ENCODE assay signal across 17 cellular contexts in genomic region chr12:120830052-120830940, GRCh38.
DNase-seq lines count a peak whose midpoint lies in the region; ATAC-seq, FAIRE-seq and TF ChIP-seq lines count a peak whose summit lies in the region.
"Had no signal": no experiment of that assay in that cellular context is flagged by ENCODE, and none has a peak within 500 bp of the region (broad histone marks: within the 10 kb centered on the region; RNA-seq: fewer than 3 reads in every experiment).

No MANE protein-coding gene starts in this region.

- H3K4me1 Mint-ChIP-seq in type B pancreatic cell (ENCODE audit: unreplicated experiment): peaks cover 36% of the 10 kb centered on the region

- no peak for ATAC-seq in heart right ventricle
- ATAC-seq: activated CD4-positive, alpha-beta T cell treated with anti-CD3 and anti-CD28 coated beads for 36 hours had no signal

- H3K27me3 Mint-ChIP-seq in type B pancreatic cell: no peaks in the 10 kb centered on the region
- H3K27me3 Mint-ChIP-seq: activated CD4-positive, alpha-beta T cell treated with anti-CD3 and anti-CD28 coated beads for 36 hours had no signal

- H3K36me3 ChIP-seq in cardiac muscle cell: no peaks in the 10 kb centered on the region
- H3K36me3 ChIP-seq in heart right ventricle: no peaks in the 10 kb centered on the region
- H3K36me3 ChIP-seq: Peyer's patch, stomach had no signal

- no peak for FAIRE-seq in H54 (lab: Jason Lieb, UNC)

- peak in 1 of 2 donors; percentile 25 for DNase-seq in cardiac muscle cell (ENCODE audit: low read depth in 1 of 2, low spot score in 1 of 2)
- no peak for DNase-seq in heart right ventricle
- DNase-seq in NCI-H226: peak; percentile 39
- no peak for DNase-seq in type B pancreatic cell (ENCODE audit: extremely low spot score, unreplicated experiment)
- no peak for DNase-seq in activated naive CD4-positive, alpha-beta T cell treated with Interleukin-2 at 50 U/mL for 16 hours
- no peak for DNase-seq in stimulated activated CD8-positive, alpha-beta memory T cell treated with anti-CD3 and anti-CD28 coated beads, Interleukin-4, amount 100 ng/mL, for 48 hours
- no peak for DNase-seq in H54 (ENCODE audit: insufficient read length, low spot score)
- DNase-seq: activated CD4-positive, alpha-beta T cell treated with anti-CD3 and anti-CD28 coated beads for 36 hours; body of pancreas; effector CD8-positive, alpha-beta T cell; HCEC 1CT; NCI-H1436; NCI-H446 treated with DMSO at 0.1 percent for 48 hours; Peyer's patch; stomach had no signal

- H3K36me3 Mint-ChIP-seq in type B pancreatic cell: no peaks in the 10 kb centered on the region

- H3K4me3 ChIP-seq in cardiac muscle cell (no peak overlapping the region), heart right ventricle (no peak overlapping the region)
- H3K4me3 ChIP-seq: body of pancreas, Peyer's patch, stomach had no signal

- no peaks in the 10 kb centered on the region for H3K9me3 Mint-ChIP-seq in type B pancreatic cell
- H3K9me3 Mint-ChIP-seq: activated T-helper 2 cell treated with anti-CD3 and anti-CD28 coated beads, Interferon-gamma antibody, Interleukin-2, Interleukin-4, amounts not matched to agents 10 μg/mL and 5 μg/mL and 100 μg/mL, durations not matched to agents 14 hours and 24 hours and 36 hours had no signal

- H3K27me3 ChIP-seq in cardiac muscle cell (no peaks in the 10 kb centered on the region), heart right ventricle (no peaks in the 10 kb centered on the region)
- H3K27me3 ChIP-seq: body of pancreas, Peyer's patch, stomach had no signal

- no peak for TF ChIP-seq POLR2A in H54 (IDR thresholded peaks at IDR 0.05; ENCODE audit: low read depth, low read length)

- intact Hi-C loops in heart right ventricle (cut with DNase I): loop anchor here in 1 of 10 donors (10.0 kb wide), 1 partner anchor 75 kb away; the partner anchor contains the start of gene SPPL3

- H3K4me1 ChIP-seq in cardiac muscle cell (ENCODE audit: low read depth): peaks cover 59% of the 10 kb centered on the region
- H3K4me1 ChIP-seq in heart right ventricle: peaks cover 9 to 90% (median 56%) of the 10 kb centered on the region in 9 donors

- peak overlapping the region; percentile 19 for H3K27ac Mint-ChIP-seq in type B pancreatic cell
- H3K27ac Mint-ChIP-seq: activated CD4-positive, alpha-beta T cell treated with anti-CD3 and anti-CD28 coated beads for 36 hours; activated T-helper 2 cell treated with anti-CD3 and anti-CD28 coated beads, Interferon-gamma antibody, Interleukin-2, Interleukin-4, amounts not matched to agents 10 μg/mL and 5 μg/mL and 100 μg/mL, durations not matched to agents 14 hours and 24 hours and 36 hours had no signal

- H3K9me3 ChIP-seq in cardiac muscle cell (ENCODE audit: low read depth) (no peaks in the 10 kb centered on the region), heart right ventricle (no peaks in the 10 kb centered on the region)
- H3K9me3 ChIP-seq: body of pancreas, Peyer's patch, stomach had no signal

- 48 to 72% methylated on average over 1 to 3 of the region's 3 CpGs for WGBS in heart right ventricle, 2 donors

- H3K27ac ChIP-seq in cardiac muscle cell: peak overlapping the region; percentile 99
- peak overlapping the region in 1 of 10 donors; percentile 35 for H3K27ac ChIP-seq in heart right ventricle
- H3K27ac ChIP-seq in cingulate gyrus (ENCODE audit: low read depth, low read length): peak overlapping the region; percentile 67
- H3K27ac ChIP-seq: Peyer's patch had no signal

- TF ChIP-seq CTCF in cardiac muscle cell (IDR thresholded peaks at IDR 0.05; ENCODE audit: low read depth, low read length): no peak
- no peak for TF ChIP-seq CTCF in heart right ventricle (IDR thresholded peaks at IDR 0.05)
- no peak for TF ChIP-seq CTCF in type B pancreatic cell (conservative IDR thresholded peaks at IDR 0.05)

- H3K4me3 Mint-ChIP-seq in type B pancreatic cell: no peak overlapping the region
- H3K4me3 Mint-ChIP-seq: activated CD4-positive, alpha-beta T cell treated with anti-CD3 and anti-CD28 coated beads for 36 hours had no signal
